ENCODE assay signal across 9 cellular contexts in genomic region chr15:91142097-91142744, GRCh38. TPM values are rescaled to one million over a fixed set of nuclear protein-coding genes. Genes with fewer than 3 reads are reported as not detected.
A peak's percentile ranks its signal among the peaks of the same experiment; 100 is the strongest.
DNase-seq lines count a peak whose midpoint lies in the region; ATAC-seq and TF ChIP-seq lines count a peak whose summit lies in the region.
"Had no signal": no experiment of that assay in that cellular context is flagged by ENCODE, and none has a peak within 500 bp of the region (broad histone marks: within the 10 kb centered on the region; RNA-seq: fewer than 3 reads in every experiment).

No MANE protein-coding gene starts in this region.

- peaks cover 4 to 8% (median 6%) of the 10 kb centered on the region in 3 donors for H3K27me3 Mint-ChIP-seq in immature natural killer cell (ENCODE audit: low read depth in 3 of 3)
- peaks cover 53 to 86% of the 10 kb centered on the region in 2 donors for H3K27me3 Mint-ChIP-seq in effector memory CD8-positive, alpha-beta T cell

- H3K27me3 ChIP-seq in lower lobe of right lung (ENCODE audit: low read depth) = no peaks in the 10 kb centered on the region

- intact Hi-C loops in lower lobe of right lung (cut with DNase I) = no loop called here

- no peak overlapping the region for H3K4me3 ChIP-seq in lower lobe of right lung
- H3K4me3 ChIP-seq: cardiac muscle cell had no signal

- no peaks in the 10 kb centered on the region for H3K36me3 ChIP-seq in lower lobe of right lung
- H3K36me3 ChIP-seq: cardiac muscle cell had no signal

- no peak overlapping the region for H3K4me3 Mint-ChIP-seq in immature natural killer cell
- no peak overlapping the region for H3K4me3 Mint-ChIP-seq in effector memory CD8-positive, alpha-beta T cell

- peak overlapping the region; percentile 83 for H3K27ac ChIP-seq in VCaP
- H3K27ac ChIP-seq in lower lobe of right lung = no peak overlapping the region
- H3K27ac ChIP-seq: cardiac muscle cell had no signal

- H3K4me1 ChIP-seq in lower lobe of right lung = no peaks in the 10 kb centered on the region

- H3K4me1 Mint-ChIP-seq in immature natural killer cell = no peaks in the 10 kb centered on the region
- no peaks in the 10 kb centered on the region for H3K4me1 Mint-ChIP-seq in effector memory CD8-positive, alpha-beta T cell (ENCODE audit: low read depth in 2 of 2)

- no peaks in the 10 kb centered on the region for H3K9me3 ChIP-seq in lower lobe of right lung

- peak; percentile 92 for TF ChIP-seq CTCF in VCaP (conservative IDR thresholded peaks at IDR 0.05)
- TF ChIP-seq CTCF in lower lobe of right lung (IDR thresholded peaks at IDR 0.05) = peak; percentile 37

- no peak overlapping the region for H3K27ac Mint-ChIP-seq in immature natural killer cell
- H3K27ac Mint-ChIP-seq in effector memory CD8-positive, alpha-beta T cell = no peak overlapping the region

- DNase-seq in ELR (ENCODE audit: low read depth) (peak; percentile 10), lower lobe of right lung (no peak), immature natural killer cell (no peak), D341Med (ENCODE audit: low spot score) (no peak), NCI-H187 (lab: John Stamatoyannopoulos, UW) (no peak)
- DNase-seq in effector memory CD8-positive, alpha-beta T cell = no peak

- no peaks in the 10 kb centered on the region for H3K36me3 Mint-ChIP-seq in immature natural killer cell
- no peaks in the 10 kb centered on the region for H3K36me3 Mint-ChIP-seq in effector memory CD8-positive, alpha-beta T cell (ENCODE audit: insufficient read depth)

- no peaks in the 10 kb centered on the region for H3K9me3 Mint-ChIP-seq in immature natural killer cell
- H3K9me3 Mint-ChIP-seq in effector memory CD8-positive, alpha-beta T cell = peaks cover 0 to 2% of the 10 kb centered on the region in 2 donors

- peak; percentile 59 for ATAC-seq in HG02973 (IDR thresholded peaks at IDR 0.05; ENCODE audit: unreplicated experiment)
- ATAC-seq in lower lobe of right lung = no peak
- no peak for ATAC-seq in effector memory CD8-positive, alpha-beta T cell (replicated peaks)

RNA-seq across cellular contexts. Expression of gene SV2B, which starts 42.2 kb away (rescaled TPM):
- 1.2 TPM for total RNA-seq in lower lobe of right lung
- polyA plus RNA-seq in immature natural killer cell = not detected
